ENCODE assay signal across 21 cellular contexts in the genomic region with DNA sequence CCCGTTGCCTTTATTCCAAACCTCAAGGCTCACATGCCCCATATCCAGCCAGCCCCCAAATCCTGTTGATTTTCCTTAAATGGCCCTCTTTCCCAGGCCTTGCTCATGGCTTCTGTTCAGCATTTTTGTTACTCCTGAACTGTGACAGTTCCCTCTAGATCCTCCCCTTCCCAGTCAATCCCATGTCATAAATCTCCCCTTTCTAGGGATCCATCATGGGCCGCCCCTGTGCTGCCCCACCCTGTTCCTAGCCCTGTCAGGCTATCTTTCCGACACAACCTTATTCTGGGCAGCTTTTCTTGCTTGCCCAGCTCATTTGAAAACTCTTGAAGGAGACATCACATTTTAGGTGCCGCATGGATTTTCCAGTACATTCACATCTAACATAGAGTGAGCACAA.
DNase-seq lines count a peak whose midpoint lies in the region; ATAC-seq and TF ChIP-seq lines count a peak whose summit lies in the region.
"Had no signal": no experiment of that assay in that cellular context is flagged by ENCODE, and none has a peak within 500 bp of the region (broad histone marks: within the 10 kb centered on the region; RNA-seq: fewer than 3 reads in every experiment).

No MANE protein-coding gene starts in this region.

- H3K9me3 ChIP-seq in Karpas-422 (ENCODE audit: low read length): no peaks in the 10 kb centered on the region

- H3K4me1 Mint-ChIP-seq in GM23338 (peaks cover 37% of the 10 kb centered on the region), activated B cell treated with CpG ODN at 0.5 μM for 24 hours (peaks cover 78% of the 10 kb centered on the region)
- H3K4me1 Mint-ChIP-seq in stimulated activated memory B cell treated with anti-CD40 and anti-IgM and Interleukin-4, amounts not matched to agents 10 μg/mL and 1 μg/mL and 100 μg/mL, for 72 hours: peaks cover 76% of the 10 kb centered on the region
- peaks cover 5% of the 10 kb centered on the region for H3K4me1 Mint-ChIP-seq in activated CD4-positive, alpha-beta T cell treated with anti-CD3 and anti-CD28 coated beads, Interleukin-2, amount 10 ng/mL, durations not matched to agents 24 days and 14 days

- H3K4me2 ChIP-seq in GM23338 (no peak overlapping the region), Karpas-422 (ENCODE audit: low read depth, low read length, poor library complexity, severe bottlenecking) (peak overlapping the region; percentile 66)
- H3K4me2 ChIP-seq: BLaER1 had no signal

- H3K4me1 ChIP-seq in GM23338 (ENCODE audit: insufficient read depth) (peaks cover 13% of the 10 kb centered on the region; the same call in 1 of the 2 replicates), Karpas-422 (ENCODE audit: low read length) (peaks cover 70% of the 10 kb centered on the region)

- H3K79me2 ChIP-seq in GM23338 (replicated peaks; ENCODE audit: insufficient read depth): no peaks in the 10 kb centered on the region
- H3K79me2 ChIP-seq in Karpas-422 (ENCODE audit: low read length): no peaks in the 10 kb centered on the region

- H3K9me3 Mint-ChIP-seq in GM23338: peaks cover 6% of the 10 kb centered on the region; the same call in 1 of the 3 replicates
- H3K9me3 Mint-ChIP-seq in activated B cell treated with CpG ODN at 0.5 μM for 24 hours: no peaks in the 10 kb centered on the region
- H3K9me3 Mint-ChIP-seq in stimulated activated memory B cell treated with anti-CD40 and anti-IgM and Interleukin-4, amounts not matched to agents 10 μg/mL and 1 μg/mL and 100 μg/mL, for 72 hours: peaks cover under 1% of the 10 kb centered on the region
- no peaks in the 10 kb centered on the region for H3K9me3 Mint-ChIP-seq in activated CD4-positive, alpha-beta T cell treated with anti-CD3 and anti-CD28 coated beads, Interleukin-2, amount 10 ng/mL, durations not matched to agents 24 days and 14 days

- H3K27me3 Mint-ChIP-seq in GM23338 (ENCODE audit: insufficient read depth, low read depth, poor library complexity) (peaks cover 24% of the 10 kb centered on the region), activated B cell treated with CpG ODN at 0.5 μM for 24 hours (no peaks in the 10 kb centered on the region)
- H3K27me3 Mint-ChIP-seq in stimulated activated memory B cell treated with anti-CD40 and anti-IgM and Interleukin-4, amounts not matched to agents 10 μg/mL and 1 μg/mL and 100 μg/mL, for 72 hours: no peaks in the 10 kb centered on the region
- peaks cover 23% of the 10 kb centered on the region for H3K27me3 Mint-ChIP-seq in activated CD4-positive, alpha-beta T cell treated with anti-CD3 and anti-CD28 coated beads, Interleukin-2, amount 10 ng/mL, durations not matched to agents 24 days and 14 days

- no peaks in the 10 kb centered on the region for H3K36me3 ChIP-seq in GM23338 (ENCODE audit: insufficient read depth)
- H3K36me3 ChIP-seq in Karpas-422 (ENCODE audit: insufficient read depth, low read length): no peaks in the 10 kb centered on the region
- H3K36me3 ChIP-seq: BLaER1 had no signal

- no peaks in the 10 kb centered on the region for H3F3A ChIP-seq in GM23338 (replicated peaks; ENCODE audit: low read depth)

- 0 out of 2 replicates have a peak overlapping the region, but pooled peaks have one; percentile 23 for H2AFZ ChIP-seq in GM23338
- H2AFZ ChIP-seq in Karpas-422 (ENCODE audit: low read length): no peak overlapping the region

- intact Hi-C loops in activated B cell treated with CpG ODN at 0.5 μM for 24 hours (cut with micrococcal nuclease): no loop called here
- intact Hi-C loops in activated CD4-positive, alpha-beta T cell treated with anti-CD3 and anti-CD28 coated beads, Interleukin-2, amount 10 ng/mL, durations not matched to agents 24 days and 14 days (cut with micrococcal nuclease): no loop called here

- no peak overlapping the region for H3K9ac ChIP-seq in Karpas-422 (ENCODE audit: low read length)
- H3K9ac ChIP-seq: BLaER1 had no signal

- H3K27ac Mint-ChIP-seq in GM23338: no peak overlapping the region; the same call in 1 of the 2 replicates
- peak overlapping the region; percentile 64 for H3K27ac Mint-ChIP-seq in activated B cell treated with CpG ODN at 0.5 μM for 24 hours
- peak overlapping the region; percentile 85 for H3K27ac Mint-ChIP-seq in stimulated activated memory B cell treated with anti-CD40 and anti-IgM and Interleukin-4, amounts not matched to agents 10 μg/mL and 1 μg/mL and 100 μg/mL, for 72 hours
- H3K27ac Mint-ChIP-seq in activated CD4-positive, alpha-beta T cell treated with anti-CD3 and anti-CD28 coated beads, Interleukin-2, amount 10 ng/mL, durations not matched to agents 24 days and 14 days: no peak overlapping the region
- H3K27ac Mint-ChIP-seq: CD14-positive monocyte; CD4-positive, alpha-beta memory T cell had no signal

- H3K4me3 ChIP-seq in GM23338 (no peak overlapping the region), Karpas-422 (ENCODE audit: low read length) (no peak overlapping the region)
- H3K4me3 ChIP-seq: BLaER1, K562 had no signal

- DNase-seq in GM23338 (ENCODE audit: low spot score): no peak
- DNase-seq in Karpas-422: no peak
- no peak for DNase-seq in activated B cell treated with CpG ODN at 0.5 μM for 24 hours
- DNase-seq in AG20443 (ENCODE audit: low spot score): no peak
- DNase-seq in activated CD4-positive, alpha-beta T cell treated with anti-CD3 and anti-CD28 coated beads, Interleukin-2, amount 10 ng/mL, durations not matched to agents 24 days and 14 days: no peak
- DNase-seq: ACHN; AML-193; CD4-positive, alpha-beta memory T cell; DMS153; DMS79; GDM1; GOT3; H7 had no signal

- TF ChIP-seq CTCF in GM23338 (conservative IDR thresholded peaks at IDR 0.05; ENCODE audit: low read depth in 2 of 2): no peak
- no peak for TF ChIP-seq CTCF in activated B cell treated with CpG ODN at 0.5 μM for 24 hours (IDR thresholded peaks at IDR 0.05)

- ATAC-seq in GM23338: no peak
- ATAC-seq in activated B cell treated with CpG ODN at 0.5 μM for 24 hours (ENCODE audit: low read depth): no peak
- ATAC-seq in stimulated activated memory B cell treated with anti-CD40 and anti-IgM and Interleukin-4, amounts not matched to agents 10 μg/mL and 1 μg/mL and 100 μg/mL, for 72 hours: no peak
- ATAC-seq in GM19397 (IDR thresholded peaks at IDR 0.05; ENCODE audit: unreplicated experiment): no peak
- ATAC-seq in GM19463 (IDR thresholded peaks at IDR 0.05; ENCODE audit: unreplicated experiment): no peak
- ATAC-seq: HCT116, K562 had no signal

- CTCF ChIA-PET in activated B cell treated with CpG ODN at 0.5 μM for 24 hours (lab: Charles Lee): interaction anchor here (0.9 kb wide), 1 partner anchor 31 kb away, joined by 3 read pairs; no protein-coding TSS in a partner anchor

- H3K27me3 ChIP-seq in GM23338 (ENCODE audit: insufficient read depth) (no peaks in the 10 kb centered on the region), Karpas-422 (ENCODE audit: low read length) (no peaks in the 10 kb centered on the region)
- H3K27me3 ChIP-seq: BLaER1 had no signal

- H3K36me3 Mint-ChIP-seq in GM23338 (ENCODE audit: low read depth) (no peaks in the 10 kb centered on the region), activated B cell treated with CpG ODN at 0.5 μM for 24 hours (ENCODE audit: low read depth) (no peaks in the 10 kb centered on the region)
- H3K36me3 Mint-ChIP-seq in stimulated activated memory B cell treated with anti-CD40 and anti-IgM and Interleukin-4, amounts not matched to agents 10 μg/mL and 1 μg/mL and 100 μg/mL, for 72 hours: no peaks in the 10 kb centered on the region
- no peaks in the 10 kb centered on the region for H3K36me3 Mint-ChIP-seq in activated CD4-positive, alpha-beta T cell treated with anti-CD3 and anti-CD28 coated beads, Interleukin-2, amount 10 ng/mL, durations not matched to agents 24 days and 14 days (ENCODE audit: low read depth)
- H3K36me3 Mint-ChIP-seq: CD14-positive monocyte; CD4-positive, alpha-beta memory T cell had no signal

- H3K27ac ChIP-seq in GM23338 (ENCODE audit: low read depth) (no peak overlapping the region), Karpas-422 (ENCODE audit: low read length) (no peak overlapping the region)
- H3K27ac ChIP-seq: BLaER1, HL-60 had no signal

- H4K20me1 ChIP-seq in GM23338 (replicated peaks; ENCODE audit: insufficient read depth): no peaks in the 10 kb centered on the region
- H4K20me1 ChIP-seq in Karpas-422 (ENCODE audit: insufficient read depth, low read depth, low read length): no peaks in the 10 kb centered on the region
- H4K20me1 ChIP-seq: BLaER1 had no signal

- H3K9me2 ChIP-seq in GM23338 (ENCODE audit: insufficient read depth) (no peaks in the 10 kb centered on the region), Karpas-422 (replicated peaks; ENCODE audit: insufficient read depth, low read length) (no peaks in the 10 kb centered on the region)

- POLR2A ChIA-PET in activated B cell treated with CpG ODN at 0.5 μM for 24 hours (lab: Charles Lee): interaction anchor here (0.5 to 2.8 kb wide), 3 partner anchors 22 to 585 kb away, joined by 3 to 22 read pairs (median 17); no protein-coding TSS in a partner anchor

- H3K4me3 Mint-ChIP-seq in GM23338 (no peak overlapping the region), activated B cell treated with CpG ODN at 0.5 μM for 24 hours (no peak overlapping the region)
- H3K4me3 Mint-ChIP-seq in stimulated activated memory B cell treated with anti-CD40 and anti-IgM and Interleukin-4, amounts not matched to agents 10 μg/mL and 1 μg/mL and 100 μg/mL, for 72 hours: no peak overlapping the region
- no peak overlapping the region for H3K4me3 Mint-ChIP-seq in activated CD4-positive, alpha-beta T cell treated with anti-CD3 and anti-CD28 coated beads, Interleukin-2, amount 10 ng/mL, durations not matched to agents 24 days and 14 days
- H3K4me3 Mint-ChIP-seq: CD14-positive monocyte; CD4-positive, alpha-beta memory T cell had no signal

TF ChIP-seq in GM23338, 12 proteins besides CTCF, POLR2A, EP300 and RAD21 (continues in another document):
- no peak for TF ChIP-seq JUNB (IDR thresholded peaks at IDR 0.05; ENCODE audit: unreplicated experiment)
- TF ChIP-seq ZNF331 (CRISPR knock-in tag; IDR thresholded peaks at IDR 0.05; ENCODE audit: low read depth): no peak
- no peak for TF ChIP-seq ZNF114 (CRISPR knock-in tag; IDR thresholded peaks at IDR 0.05)

Comparison
In these comparisons a context has a peak if more than half of its experiments do, and no peak if none do; other contexts are left out.
1. H3K27ac Mint-ChIP-seq: peak in activated B cell treated with CpG ODN at 0.5 μM for 24 hours (single experiment) and stimulated activated memory B cell treated with anti-CD40 and anti-IgM and Interleukin-4, amounts not matched to agents 10 μg/mL and 1 μg/mL and 100 μg/mL, for 72 hours (single experiment); none in GM23338 (single experiment) and activated CD4-positive, alpha-beta T cell treated with anti-CD3 and anti-CD28 coated beads, Interleukin-2, amount 10 ng/mL, durations not matched to agents 24 days and 14 days (single experiment).